23 cellular contexts compared by ENCODE assay signal in genomic region chr11:120105576-120105975, GRCh38.
"Had no signal": no experiment of that assay in that cellular context is flagged by ENCODE, and none has a peak within 500 bp of the region (broad histone marks: within the 10 kb centered on the region; RNA-seq: fewer than 3 reads in every experiment).

No MANE protein-coding gene starts in this region.

- DNase-seq: effector memory CD8-positive, alpha-beta T cell; gastrocnemius medialis; glutamatergic neuron; left ventricle myocardium inferior; lower lobe of right lung; naive B cell; sigmoid colon; stimulated activated CD4-positive, alpha-beta T cell treated with anti-CD3 and anti-CD28 coated beads, Interleukin-2, amount 100 ng/mL, for 24 hours; stimulated activated CD4-positive, alpha-beta T cell treated with anti-CD3 and anti-CD28 coated beads, Interleukin-4, amount 100 ng/mL, for 4 hours; stimulated activated naive B cell treated with anti-CD40 and anti-IgM and Interleukin-4, amounts not matched to agents 10 μg/mL and 1 μg/mL and 100 μg/mL, for 72 hours; stimulated activated naive CD8-positive, alpha-beta T cell treated with anti-CD3 and anti-CD28 coated beads, Interleukin-15, amount 100 ng/mL, for 72 hours; testis; upper lobe of right lung had no signal

- H3K9me3 Mint-ChIP-seq: dendritic cell treated with granulocyte-macrophage colony-stimulating factor and Interleukin-4, amounts not matched to agents 40 ng/mL and 50 ng/mL, for 4 days; effector memory CD8-positive, alpha-beta T cell; memory B cell; naive B cell; stimulated activated naive B cell treated with anti-CD40 and anti-IgM and Interleukin-4, amounts not matched to agents 10 μg/mL and 1 μg/mL and 100 μg/mL, for 72 hours; stimulated activated naive CD8-positive, alpha-beta T cell treated with anti-CD3 and anti-CD28 coated beads, Interleukin-15, amount 100 ng/mL, for 72 hours had no signal

- H3K27me3 ChIP-seq: gastrocnemius medialis, neutrophil, right atrium auricular region, testis, vagina had no signal

- H3K36me3 Mint-ChIP-seq: memory B cell; naive B cell; stimulated activated naive B cell treated with anti-CD40 and anti-IgM and Interleukin-4, amounts not matched to agents 10 μg/mL and 1 μg/mL and 100 μg/mL, for 72 hours had no signal

- H3K27ac Mint-ChIP-seq: dendritic cell treated with granulocyte-macrophage colony-stimulating factor and Interleukin-4, amounts not matched to agents 40 ng/mL and 50 ng/mL, for 4 days; effector memory CD8-positive, alpha-beta T cell; memory B cell; naive B cell; nephron; stimulated activated naive B cell treated with anti-CD40 and anti-IgM and Interleukin-4, amounts not matched to agents 10 μg/mL and 1 μg/mL and 100 μg/mL, for 72 hours; stimulated activated naive CD8-positive, alpha-beta T cell treated with anti-CD3 and anti-CD28 coated beads, Interleukin-15, amount 100 ng/mL, for 72 hours had no signal

- H3K36me3 ChIP-seq: esophagus muscularis mucosa, gastrocnemius medialis, left ventricle myocardium inferior, lower lobe of right lung, neutrophil, right atrium auricular region, sigmoid colon, tibial nerve, upper lobe of right lung, vagina had no signal

- H3K9me3 ChIP-seq: esophagus muscularis mucosa, gastrocnemius medialis, left ventricle myocardium inferior, lower lobe of right lung, neutrophil, right atrium auricular region, sigmoid colon, testis, tibial nerve, upper lobe of right lung, vagina had no signal

- H3K27ac ChIP-seq: epithelial cell of prostate, esophagus muscularis mucosa, gastrocnemius medialis, left ventricle myocardium inferior, lower lobe of right lung, neutrophil, right atrium auricular region, sigmoid colon, skin epidermis, testis, tibial nerve, upper lobe of right lung, vagina had no signal

- H3K4me3 ChIP-seq: esophagus muscularis mucosa, gastrocnemius medialis, left ventricle myocardium inferior, lower lobe of right lung, right atrium auricular region, sigmoid colon, skin epidermis, testis, tibial nerve, upper lobe of right lung, vagina had no signal

- H3K4me1 ChIP-seq: gastrocnemius medialis, left ventricle myocardium inferior, lower lobe of right lung, right atrium auricular region, sigmoid colon, testis, upper lobe of right lung, vagina had no signal

- H3K4me1 Mint-ChIP-seq: memory B cell; naive B cell; nephron; stimulated activated naive B cell treated with anti-CD40 and anti-IgM and Interleukin-4, amounts not matched to agents 10 μg/mL and 1 μg/mL and 100 μg/mL, for 72 hours; stimulated activated naive CD8-positive, alpha-beta T cell treated with anti-CD3 and anti-CD28 coated beads, Interleukin-15, amount 100 ng/mL, for 72 hours had no signal

- H3K4me3 Mint-ChIP-seq: dendritic cell treated with granulocyte-macrophage colony-stimulating factor and Interleukin-4, amounts not matched to agents 40 ng/mL and 50 ng/mL, for 4 days; effector memory CD8-positive, alpha-beta T cell; memory B cell; naive B cell; nephron; stimulated activated naive B cell treated with anti-CD40 and anti-IgM and Interleukin-4, amounts not matched to agents 10 μg/mL and 1 μg/mL and 100 μg/mL, for 72 hours; stimulated activated naive CD8-positive, alpha-beta T cell treated with anti-CD3 and anti-CD28 coated beads, Interleukin-15, amount 100 ng/mL, for 72 hours had no signal
